Comparison of ENCODE assay signal across 1 cellular context in the genomic region with DNA sequence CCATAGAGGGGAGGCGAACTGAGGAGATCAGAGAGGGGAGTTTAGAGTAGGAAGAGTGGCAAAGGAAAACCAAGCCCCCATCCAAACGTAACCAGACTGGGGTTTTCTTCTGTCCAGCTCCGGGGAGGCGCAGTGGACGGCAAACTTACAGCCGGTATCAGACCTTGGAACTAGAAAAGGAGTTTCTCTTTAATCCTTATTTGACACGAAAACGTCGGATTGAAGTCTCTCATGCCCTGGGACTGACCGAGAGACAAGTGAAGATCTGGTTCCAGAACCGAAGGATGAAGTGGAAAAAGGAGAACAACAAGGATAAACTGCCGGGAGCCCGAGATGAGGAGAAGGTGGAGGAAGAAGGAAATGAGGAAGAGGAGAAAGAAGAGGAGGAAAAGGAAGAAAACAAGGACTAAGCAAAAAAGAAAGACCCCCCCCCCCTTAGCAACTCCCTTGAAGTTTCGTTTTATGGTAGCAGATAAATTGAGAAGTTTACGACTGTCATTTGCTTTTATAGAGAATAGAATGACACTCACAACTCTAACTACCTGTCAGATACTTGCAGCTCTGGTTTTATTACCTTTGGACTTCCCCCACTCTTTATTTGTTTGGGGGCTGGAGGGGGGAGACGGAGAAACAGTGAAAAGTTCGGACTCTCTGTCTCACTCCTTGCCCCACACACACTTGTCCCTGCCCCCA.
TF ChIP-seq lines count a peak whose summit lies in the region.

No MANE protein-coding gene starts in this region.

TF ChIP-seq in H1, 55 proteins besides CTCF, POLR2A, EP300 and RAD21:
- TF ChIP-seq RBBP5 (IDR thresholded peaks at IDR 0.05; ENCODE audit: borderline replicate concordance, low read depth, low read length) = no peak
- TF ChIP-seq SUZ12 (IDR thresholded peaks at IDR 0.05; ENCODE audit: low read length) = 0 out of 2 replicates have a peak, but pooled peaks have one; percentile 1
- peak; percentile 5 for TF ChIP-seq ASH2L (IDR thresholded peaks at IDR 0.05; ENCODE audit: low read length)
- peak; percentile 74 for TF ChIP-seq RNF2 (IDR thresholded peaks at IDR 0.05; ENCODE audit: borderline replicate concordance, low read depth, low read length, missing control alignments, poor library complexity, severe bottlenecking)
- TF ChIP-seq SP1 (IDR thresholded peaks at IDR 0.05; ENCODE audit: low read depth, low read length) = 0 out of 2 replicates have a peak, but pooled peaks have one; percentile 10
- TF ChIP-seq GTF2F1 (IDR thresholded peaks at IDR 0.05; ENCODE audit: borderline replicate concordance, low read depth, low read length) = no peak
- peak; percentile 50 for TF ChIP-seq EZH2 (IDR thresholded peaks at IDR 0.05; ENCODE audit: low read depth, low read length, severe bottlenecking)
